16 cellular contexts compared by ENCODE assay signal in the genomic region with DNA sequence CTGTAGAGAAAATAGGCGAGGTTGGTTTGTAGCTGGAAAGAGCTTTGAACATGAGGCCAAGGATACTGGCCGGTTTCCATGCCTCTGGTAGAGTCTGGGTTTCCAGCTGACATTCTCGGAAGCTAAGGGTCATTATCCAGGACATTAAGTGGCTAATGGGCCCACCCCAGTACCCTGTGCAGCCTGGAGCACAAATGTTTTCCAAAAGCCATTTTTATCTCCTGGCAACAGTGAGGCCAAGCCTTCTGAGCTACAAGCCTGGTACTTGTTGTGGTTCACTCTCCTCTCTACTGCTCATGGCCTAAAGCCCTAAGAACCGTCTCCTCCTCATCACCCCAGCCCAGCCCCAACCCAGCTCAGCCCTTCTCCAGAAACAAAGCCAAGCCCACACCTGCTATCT.
A peak's percentile ranks its signal among the peaks of the same experiment; 100 is the strongest.
DNase-seq lines count a peak whose midpoint lies in the region; ATAC-seq, FAIRE-seq and TF ChIP-seq lines count a peak whose summit lies in the region.
"Had no signal": no experiment of that assay in that cellular context is flagged by ENCODE, and none has a peak within 500 bp of the region (broad histone marks: within the 10 kb centered on the region; RNA-seq: fewer than 3 reads in every experiment).

No MANE protein-coding gene starts in this region.

- TF ChIP-seq CTCF in pancreas (IDR thresholded peaks at IDR 0.05) = no peak

- H3K4me3 ChIP-seq in pancreas = no peak overlapping the region
- H3K4me3 ChIP-seq: A549 had no signal

- no peaks in the 10 kb centered on the region for H3K36me3 ChIP-seq in pancreas

- intact Hi-C loops in pancreas (cut with DNase I) = no loop called here

- 50 to 60% methylated on average over 4 of the region's 4 CpGs for WGBS in pancreas, 2 donors

- no peak for FAIRE-seq in pancreas (lab: Jason Lieb, UNC)
- FAIRE-seq: A549, D721Med had no signal

- no peaks in the 10 kb centered on the region for H3K4me1 ChIP-seq in pancreas
- H3K4me1 ChIP-seq: A549 had no signal

- H3K27ac ChIP-seq in pancreas = no peak overlapping the region
- H3K27ac ChIP-seq: A549, HL-60 had no signal

- DNase-seq in NCI-H748 (lab: John Stamatoyannopoulos, UW; ENCODE audit: unreplicated experiment) (peak; percentile 37), NCI-H748 treated with DMSO at 0.1 percent for 48 hours (lab: John Stamatoyannopoulos, UW) (no peak), DMS79 treated with DMSO at 0.1 percent for 48 hours (lab: John Stamatoyannopoulos, UW) (peak; percentile 72), globus pallidus (ENCODE audit: low spot score) (peak; percentile 7), pancreas (no peak), dermis blood vessel endothelial cell (no peak)
- DNase-seq: CD8-positive, alpha-beta T cell; COR-L47; DMS153; GF-D8; HCEC 1CT; HFFc6 had no signal

- ATAC-seq in pancreas (peak in 3 of 4 donors; percentile 11 to 71 (median 68)), HG02973 (IDR thresholded peaks at IDR 0.05; ENCODE audit: unreplicated experiment) (no peak)
- ATAC-seq: A549; CD8-positive, alpha-beta T cell had no signal

- H3K27me3 ChIP-seq in pancreas = no peaks in the 10 kb centered on the region

- no peaks in the 10 kb centered on the region for H3K9me3 ChIP-seq in pancreas
- H3K9me3 ChIP-seq: A549 had no signal

Comparison
In these comparisons a context has a peak if more than half of its experiments do, and no peak if none do; other contexts are left out.
1. DNase-seq: peak in NCI-H748 (single experiment), DMS79 treated with DMSO at 0.1 percent for 48 hours (single experiment) and globus pallidus (single experiment); none in NCI-H748 treated with DMSO at 0.1 percent for 48 hours (single experiment), pancreas (0 of 6) and dermis blood vessel endothelial cell (single experiment).